13 cellular contexts compared by ENCODE assay signal in genomic region chr17:48548687-48549621, GRCh38. TPM values are rescaled to one million over a fixed set of nuclear protein-coding genes. Genes with fewer than 3 reads are reported as not detected.
DNase-seq lines count a peak whose midpoint lies in the region; ATAC-seq and TF ChIP-seq lines count a peak whose summit lies in the region.
"Had no signal": no experiment of that assay in that cellular context is flagged by ENCODE, and none has a peak within 500 bp of the region (broad histone marks: within the 10 kb centered on the region; RNA-seq: fewer than 3 reads in every experiment).

No MANE protein-coding gene starts in this region.

- peaks cover 3% of the 10 kb centered on the region for H3K27me3 ChIP-seq in CD4-positive, CD25-positive, alpha-beta regulatory T cell (ENCODE audit: control insufficient read depth, insufficient read depth, low read length)
- H3K27me3 ChIP-seq in ectodermal cell (ENCODE audit: control insufficient read depth, insufficient read depth, low read length, poor library complexity, severe bottlenecking), result peaks cover 100% of the 10 kb centered on the region
- H3K27me3 ChIP-seq in Karpas-422 (ENCODE audit: low read length), result no peaks in the 10 kb centered on the region

- peaks cover 44% of the 10 kb centered on the region for H3K4me1 ChIP-seq in CD4-positive, CD25-positive, alpha-beta regulatory T cell (ENCODE audit: control insufficient read depth, insufficient read depth, low read length, poor library complexity, severe bottlenecking)
- H3K4me1 ChIP-seq in ectodermal cell (ENCODE audit: control insufficient read depth, insufficient read depth, low read length) (peaks cover 7% of the 10 kb centered on the region), Karpas-422 (ENCODE audit: low read length) (no peaks in the 10 kb centered on the region)

- H3K36me3 ChIP-seq in CD4-positive, CD25-positive, alpha-beta regulatory T cell (ENCODE audit: control insufficient read depth, insufficient read depth, low read length), result no peaks in the 10 kb centered on the region
- no peaks in the 10 kb centered on the region for H3K36me3 ChIP-seq in ectodermal cell (ENCODE audit: control insufficient read depth, insufficient read depth, low read length)
- H3K36me3 ChIP-seq in Karpas-422 (ENCODE audit: insufficient read depth, low read length), result no peaks in the 10 kb centered on the region

- DNase-seq in CD4-positive, CD25-positive, alpha-beta regulatory T cell, result no peak
- DNase-seq in M059J (ENCODE audit: low read depth) (peak; percentile 23), ureter (ENCODE audit: low spot score) (no peak), NCI-H774 (lab: John Stamatoyannopoulos, UW) (no peak), Karpas-422 (no peak)
- DNase-seq in stimulated activated CD8-positive, alpha-beta memory T cell treated with anti-CD3 and anti-CD28 coated beads, Interleukin-4, amount 100 ng/mL, for 48 hours, result no peak
- DNase-seq: Caco-2, cerebellar nuclear complex, heart right ventricle, NCI-H1417 had no signal

- H3K9me3 Mint-ChIP-seq in CD4-positive, CD25-positive, alpha-beta regulatory T cell, result no peaks in the 10 kb centered on the region
- H3K9me3 Mint-ChIP-seq in nephron, result no peaks in the 10 kb centered on the region

- peaks cover 31% of the 10 kb centered on the region for H3K27me3 Mint-ChIP-seq in CD4-positive, CD25-positive, alpha-beta regulatory T cell
- H3K27me3 Mint-ChIP-seq in nephron (ENCODE audit: low read depth), result no peaks in the 10 kb centered on the region

- H4K20me1 ChIP-seq in Karpas-422 (ENCODE audit: insufficient read depth, low read depth, low read length), result no peaks in the 10 kb centered on the region

- peak overlapping the region; percentile 86 for H3K27ac ChIP-seq in CD4-positive, CD25-positive, alpha-beta regulatory T cell (ENCODE audit: insufficient read depth, low read length, poor library complexity, severe bottlenecking)
- H3K27ac ChIP-seq in ectodermal cell (ENCODE audit: insufficient read depth, low read depth, low read length, poor library complexity, severe bottlenecking) (peak overlapping the region; percentile 13), Karpas-422 (ENCODE audit: low read length) (no peak overlapping the region)

- H3K4me2 ChIP-seq in Karpas-422 (ENCODE audit: low read depth, low read length, poor library complexity, severe bottlenecking), result no peak overlapping the region

- peak overlapping the region; percentile 17 to 99 (median 87) for H3K4me3 Mint-ChIP-seq in CD4-positive, CD25-positive, alpha-beta regulatory T cell
- H3K4me3 Mint-ChIP-seq in nephron, result peak overlapping the region; percentile 76 to 97 (median 92)

- H3K9ac ChIP-seq in Karpas-422 (ENCODE audit: low read length), result no peak overlapping the region

- no peak overlapping the region for H2AFZ ChIP-seq in Karpas-422 (ENCODE audit: low read length)

- no peak for TF ChIP-seq CTCF in nephron (IDR thresholded peaks at IDR 0.05; ENCODE audit: unreplicated experiment in 3 of 3)

- peaks cover 2% of the 10 kb centered on the region for H3K36me3 Mint-ChIP-seq in CD4-positive, CD25-positive, alpha-beta regulatory T cell
- H3K36me3 Mint-ChIP-seq in nephron (ENCODE audit: low read depth), result peaks cover 42% of the 10 kb centered on the region

- WGBS in ectodermal cell, 2 experiments, result 10% methylated on average over 3 to 6 of the region's 6 CpGs

- no peaks in the 10 kb centered on the region for H3K9me2 ChIP-seq in Karpas-422 (replicated peaks; ENCODE audit: insufficient read depth, low read length)

- no peak for ATAC-seq in CD4-positive, CD25-positive, alpha-beta regulatory T cell (ENCODE audit: low read depth in 2 of 2)
- ATAC-seq: heart right ventricle had no signal

- H3K4me3 ChIP-seq in CD4-positive, CD25-positive, alpha-beta regulatory T cell (ENCODE audit: low read depth, low read length), result peak overlapping the region; percentile 67
- no peak overlapping the region for H3K4me3 ChIP-seq in ectodermal cell (ENCODE audit: insufficient read depth, low read depth, low read length)
- no peak overlapping the region for H3K4me3 ChIP-seq in Karpas-422 (ENCODE audit: low read length)

- no peaks in the 10 kb centered on the region for H3K79me2 ChIP-seq in Karpas-422 (ENCODE audit: low read length)

- peak overlapping the region; percentile 90 to 97 (median 96) for H3K27ac Mint-ChIP-seq in CD4-positive, CD25-positive, alpha-beta regulatory T cell
- H3K27ac Mint-ChIP-seq in nephron, result peak overlapping the region; percentile 99 to 100 (median 99)

- no peaks in the 10 kb centered on the region for H3K9me3 ChIP-seq in CD4-positive, CD25-positive, alpha-beta regulatory T cell (ENCODE audit: control insufficient read depth in 2 of 2, low read length in 2 of 2)
- H3K9me3 ChIP-seq in ectodermal cell (ENCODE audit: control insufficient read depth, low read length) (no peaks in the 10 kb centered on the region), Karpas-422 (ENCODE audit: low read length) (no peaks in the 10 kb centered on the region)
- H3K9me3 ChIP-seq: Caco-2, heart right ventricle had no signal

- peaks cover 7 to 42% (median 23%) of the 10 kb centered on the region in 4 donors for H3K4me1 Mint-ChIP-seq in CD4-positive, CD25-positive, alpha-beta regulatory T cell
- H3K4me1 Mint-ChIP-seq in nephron, result peaks cover 78% of the 10 kb centered on the region

RNA-seq across cellular contexts. Expression of gene HOXB2, which starts 4.0 kb away (rescaled TPM):
- total RNA-seq in CD4-positive, CD25-positive, alpha-beta regulatory T cell, result 19.1 TPM
- polyA plus RNA-seq in CD4-positive, CD25-positive, alpha-beta regulatory T cell, result 10 to 100 TPM; 27.1 to 42.4 (median 32.4) TPM
- total RNA-seq in M059J (2014; rRNA removed; shearing (Covaris generic)), result 17.4 and 30.7 TPM in 2 replicates
- polyA plus RNA-seq in ectodermal cell (2013, experiment 1 of 4), result 14.8 TPM
- polyA plus RNA-seq in ectodermal cell (2013, experiment 2 of 4), result 8.5 TPM
- polyA plus RNA-seq in ectodermal cell (2013, experiment 3 of 4), result 31.7 TPM
- 32.8 TPM for polyA plus RNA-seq in ectodermal cell (2013, experiment 4 of 4)
- total RNA-seq in ureter, result 50.7 TPM
- not detected in 2 replicates for total RNA-seq in Karpas-422 (2014; rRNA removed; shearing (Covaris generic); ENCODE audit: low replicate concordance)

RNA-seq across cellular contexts. Expression of gene HOXB1, which starts 18.1 kb away (rescaled TPM):
- not detected for total RNA-seq in CD4-positive, CD25-positive, alpha-beta regulatory T cell
- not detected for polyA plus RNA-seq in CD4-positive, CD25-positive, alpha-beta regulatory T cell
- not detected in 2 replicates for total RNA-seq in M059J (2014; rRNA removed; shearing (Covaris generic))
- 8.4 TPM for polyA plus RNA-seq in ectodermal cell (2013, experiment 1 of 4)
- polyA plus RNA-seq in ectodermal cell (2013, experiment 2 of 4), result 6.0 TPM
- 19.2 TPM for polyA plus RNA-seq in ectodermal cell (2013, experiment 3 of 4)
- polyA plus RNA-seq in ectodermal cell (2013, experiment 4 of 4), result 20.3 TPM
- 0.31 TPM for total RNA-seq in ureter
- total RNA-seq in Karpas-422 (2014; rRNA removed; shearing (Covaris generic); ENCODE audit: low replicate concordance), result not detected in 2 replicates
- total RNA-seq: Caco-2, heart right ventricle, osteoblast had no signal
- polyA plus RNA-seq: heart right ventricle had no signal

RNA-seq across cellular contexts. Expression of gene HOXB4, which starts 29.2 kb away (rescaled TPM):
- total RNA-seq in CD4-positive, CD25-positive, alpha-beta regulatory T cell, result 2.9 TPM
- under 1 TPM in 2 of 4 donors, not detected in 2; 0.16 to 0.18 TPM for polyA plus RNA-seq in CD4-positive, CD25-positive, alpha-beta regulatory T cell
- 0.20 and 0.57 TPM in 2 replicates for total RNA-seq in M059J (2014; rRNA removed; shearing (Covaris generic))
- polyA plus RNA-seq in ectodermal cell (2013, experiment 1 of 4), result 0.50 TPM
- 0.39 TPM for polyA plus RNA-seq in ectodermal cell (2013, experiment 2 of 4)
- polyA plus RNA-seq in ectodermal cell (2013, experiment 3 of 4), result 1.8 TPM
- polyA plus RNA-seq in ectodermal cell (2013, experiment 4 of 4), result 0.89 TPM
- total RNA-seq in ureter, result 28.7 TPM
- total RNA-seq in Karpas-422 (2014; rRNA removed; shearing (Covaris generic); ENCODE audit: low replicate concordance), result 4.3 and 6.6 TPM in 2 replicates

RNA-seq across cellular contexts. Expression of gene HOXB3, which starts 41.1 kb away (rescaled TPM):
- 8.1 TPM for total RNA-seq in CD4-positive, CD25-positive, alpha-beta regulatory T cell
- under 1 TPM in 2 of 4 donors, not detected in 2; 0.05 to 0.16 TPM for polyA plus RNA-seq in CD4-positive, CD25-positive, alpha-beta regulatory T cell
- total RNA-seq in M059J (2014; rRNA removed; shearing (Covaris generic)), result 10.2 and 15.4 TPM in 2 replicates
- polyA plus RNA-seq in ectodermal cell (2013, experiment 1 of 4), result 2.6 TPM
- polyA plus RNA-seq in ectodermal cell (2013, experiment 2 of 4), result 1.8 TPM
- 8.2 TPM for polyA plus RNA-seq in ectodermal cell (2013, experiment 3 of 4)
- 4.9 TPM for polyA plus RNA-seq in ectodermal cell (2013, experiment 4 of 4)
- total RNA-seq in ureter, result 179 TPM
- total RNA-seq in Karpas-422 (2014; rRNA removed; shearing (Covaris generic); ENCODE audit: low replicate concordance), result 0.97 and 6.6 TPM in 2 replicates

RNA-seq across cellular contexts. Expression of gene HOXB5, which starts 44.6 kb away (rescaled TPM):
- not detected for total RNA-seq in CD4-positive, CD25-positive, alpha-beta regulatory T cell
- not detected for polyA plus RNA-seq in CD4-positive, CD25-positive, alpha-beta regulatory T cell
- 0.10 and 0.37 TPM in 2 replicates for total RNA-seq in M059J (2014; rRNA removed; shearing (Covaris generic))
- 0.44 TPM for polyA plus RNA-seq in ectodermal cell (2013, experiment 1 of 4)
- polyA plus RNA-seq in ectodermal cell (2013, experiment 2 of 4), result 0.09 TPM
- polyA plus RNA-seq in ectodermal cell (2013, experiment 3 of 4), result 0.48 TPM
- polyA plus RNA-seq in ectodermal cell (2013, experiment 4 of 4), result 0.45 TPM
- 30.1 TPM for total RNA-seq in ureter
- total RNA-seq in Karpas-422 (2014; rRNA removed; shearing (Covaris generic); ENCODE audit: low replicate concordance), result not detected in 2 replicates
- total RNA-seq: Caco-2, osteoblast had no signal

Comparison
In these comparisons a context has a peak if more than half of its experiments do, and no peak if none do; other contexts are left out.
1. RNA of gene HOXB2, which starts 4.0 kb away (total RNA-seq): 50.7 TPM in ureter (single experiment), 17.4 to 30.7 TPM in M059J and 19.1 TPM in CD4-positive, CD25-positive, alpha-beta regulatory T cell (single experiment); not detected in Karpas-422; every median in the first group is over 10 times any median in the second.